1 cellular context compared by ENCODE assay signal in the genomic region with DNA sequence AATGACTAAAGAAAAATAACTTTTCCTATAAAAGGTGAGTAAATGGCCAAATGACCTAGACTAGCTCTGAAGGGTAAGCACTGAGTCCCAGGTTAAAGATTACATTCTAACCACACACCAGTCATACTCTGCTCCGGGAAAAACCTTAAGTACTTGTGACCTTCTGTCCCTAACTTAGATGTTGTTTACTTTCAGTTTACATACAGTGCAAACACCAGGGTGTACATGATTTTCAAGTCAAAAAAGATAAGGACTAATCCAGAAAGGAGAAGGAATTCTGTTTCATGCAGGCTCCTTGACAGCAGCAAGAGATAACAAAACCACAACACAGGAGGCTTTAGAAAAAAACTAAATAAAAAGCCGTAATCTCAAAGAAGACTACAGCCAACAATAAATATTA.
TF ChIP-seq lines count a peak whose summit lies in the region.

No MANE protein-coding gene starts in this region.

TF ChIP-seq in K562, 482 proteins besides CTCF, POLR2A, EP300 and RAD21 (continued from another document):
- TF ChIP-seq, protein P1, sequence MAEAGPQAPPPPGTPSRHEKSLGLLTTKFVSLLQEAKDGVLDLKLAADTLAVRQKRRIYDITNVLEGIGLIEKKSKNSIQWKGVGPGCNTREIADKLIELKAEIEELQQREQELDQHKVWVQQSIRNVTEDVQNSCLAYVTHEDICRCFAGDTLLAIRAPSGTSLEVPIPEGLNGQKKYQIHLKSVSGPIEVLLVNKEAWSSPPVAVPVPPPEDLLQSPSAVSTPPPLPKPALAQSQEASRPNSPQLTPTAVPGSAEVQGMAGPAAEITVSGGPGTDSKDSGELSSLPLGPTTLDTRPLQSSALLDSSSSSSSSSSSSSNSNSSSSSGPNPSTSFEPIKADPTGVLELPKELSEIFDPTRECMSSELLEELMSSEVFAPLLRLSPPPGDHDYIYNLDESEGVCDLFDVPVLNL (CRISPR knock-in tag; IDR thresholded peaks at IDR 0.05; ENCODE audit: low read depth), result no peak
- TF ChIP-seq GABPA (tag; conservative IDR thresholded peaks at IDR 0.05; ENCODE audit: low read depth) (no peak), EHMT2 (IDR thresholded peaks at IDR 0.05) (no peak), POLR3G (IDR thresholded peaks at IDR 0.05; ENCODE audit: extremely low read depth, insufficient read length, insufficient replicate concordance) (no peak), SRF (CRISPR knock-in tag; IDR thresholded peaks at IDR 0.05) (no peak), ZNF445 (CRISPR knock-in tag; IDR thresholded peaks at IDR 0.05; ENCODE audit: low read depth) (no peak), FOS (IDR thresholded peaks at IDR 0.05; ENCODE audit: extremely low read depth, insufficient read length) (no peak), ZNF830 (CRISPR knock-in tag; IDR thresholded peaks at IDR 0.05) (no peak), ZNF551 (CRISPR knock-in tag; IDR thresholded peaks at IDR 0.05) (no peak), XRCC5 (IDR thresholded peaks at IDR 0.05; ENCODE audit: low read depth, low read length) (no peak)
- TF ChIP-seq, protein P2, sequence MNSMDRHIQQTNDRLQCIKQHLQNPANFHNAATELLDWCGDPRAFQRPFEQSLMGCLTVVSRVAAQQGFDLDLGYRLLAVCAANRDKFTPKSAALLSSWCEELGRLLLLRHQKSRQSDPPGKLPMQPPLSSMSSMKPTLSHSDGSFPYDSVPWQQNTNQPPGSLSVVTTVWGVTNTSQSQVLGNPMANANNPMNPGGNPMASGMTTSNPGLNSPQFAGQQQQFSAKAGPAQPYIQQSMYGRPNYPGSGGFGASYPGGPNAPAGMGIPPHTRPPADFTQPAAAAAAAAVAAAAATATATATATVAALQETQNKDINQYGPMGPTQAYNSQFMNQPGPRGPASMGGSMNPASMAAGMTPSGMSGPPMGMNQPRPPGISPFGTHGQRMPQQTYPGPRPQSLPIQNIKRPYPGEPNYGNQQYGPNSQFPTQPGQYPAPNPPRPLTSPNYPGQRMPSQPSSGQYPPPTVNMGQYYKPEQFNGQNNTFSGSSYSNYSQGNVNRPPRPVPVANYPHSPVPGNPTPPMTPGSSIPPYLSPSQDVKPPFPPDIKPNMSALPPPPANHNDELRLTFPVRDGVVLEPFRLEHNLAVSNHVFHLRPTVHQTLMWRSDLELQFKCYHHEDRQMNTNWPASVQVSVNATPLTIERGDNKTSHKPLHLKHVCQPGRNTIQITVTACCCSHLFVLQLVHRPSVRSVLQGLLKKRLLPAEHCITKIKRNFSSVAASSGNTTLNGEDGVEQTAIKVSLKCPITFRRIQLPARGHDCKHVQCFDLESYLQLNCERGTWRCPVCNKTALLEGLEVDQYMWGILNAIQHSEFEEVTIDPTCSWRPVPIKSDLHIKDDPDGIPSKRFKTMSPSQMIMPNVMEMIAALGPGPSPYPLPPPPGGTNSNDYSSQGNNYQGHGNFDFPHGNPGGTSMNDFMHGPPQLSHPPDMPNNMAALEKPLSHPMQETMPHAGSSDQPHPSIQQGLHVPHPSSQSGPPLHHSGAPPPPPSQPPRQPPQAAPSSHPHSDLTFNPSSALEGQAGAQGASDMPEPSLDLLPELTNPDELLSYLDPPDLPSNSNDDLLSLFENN (IDR thresholded peaks at IDR 0.05; ENCODE audit: low read depth in 2 of 2, low read length in 2 of 2), result no peak
TF ChIP-seq in K562: peak in this region for 39.
